8 cellular contexts compared by ENCODE assay signal in genomic region chr1:234212764-234213406, GRCh38.
DNase-seq lines count a peak whose midpoint lies in the region; ATAC-seq and TF ChIP-seq lines count a peak whose summit lies in the region.

No MANE protein-coding gene starts in this region.

- peak overlapping the region; percentile 57 for H2AFZ ChIP-seq in DND-41 (ENCODE audit: low read depth, low read length)
- H2AFZ ChIP-seq in Karpas-422 (ENCODE audit: low read length), result no peak overlapping the region

- peak overlapping the region in 5 of 8 donors; percentile 14 to 76 (median 28) for H3K4me3 Mint-ChIP-seq in naive B cell

- no peak overlapping the region for H3K27ac Mint-ChIP-seq in naive B cell

- H3K4me1 ChIP-seq in DND-41 (ENCODE audit: insufficient read depth, low read length), result peaks cover 53% of the 10 kb centered on the region
- no peaks in the 10 kb centered on the region for H3K4me1 ChIP-seq in Karpas-422 (ENCODE audit: low read length)
- H3K4me1 ChIP-seq in RWPE2 (ENCODE audit: insufficient read depth, poor library complexity, severe bottlenecking), result peaks cover 8% of the 10 kb centered on the region

- H3K27me3 Mint-ChIP-seq in naive B cell, result peaks cover 24 to 46% (median 46%) of the 10 kb centered on the region in 3 donors

- H3K36me3 ChIP-seq in DND-41 (ENCODE audit: insufficient read depth, low read length), result no peaks in the 10 kb centered on the region; the same call in 1 of the 2 replicates
- H3K36me3 ChIP-seq in Karpas-422 (ENCODE audit: insufficient read depth, low read length), result no peaks in the 10 kb centered on the region
- H3K36me3 ChIP-seq in RWPE2 (ENCODE audit: low read depth), result no peaks in the 10 kb centered on the region

- DNase-seq in DND-41 (peak; percentile 76), Karpas-422 (peak; percentile 77), RWPE2 (ENCODE audit: low spot score) (no peak), dermis blood vessel endothelial cell (peak; percentile 37), naive B cell (no peak), foreskin melanocyte (no peak)

- H3K4me3 ChIP-seq in DND-41 (ENCODE audit: low read depth in 1 of 2, low read length in 2 of 2) (peak overlapping the region in 1 of 2 experiments; percentile 73; a peak in 2 of 4 replicates), Karpas-422 (ENCODE audit: low read length) (no peak overlapping the region), RWPE2 (ENCODE audit: severe bottlenecking) (no peak overlapping the region)

- H3K27ac ChIP-seq in DND-41 (ENCODE audit: low read length) (peak overlapping the region; percentile 60), Karpas-422 (ENCODE audit: low read length) (no peak overlapping the region), RWPE2 (ENCODE audit: poor library complexity, severe bottlenecking) (no peak overlapping the region)

- ATAC-seq in DND-41 (ENCODE audit: insufficient read depth, low read depth) (peak; percentile 58), GM21367 (IDR thresholded peaks at IDR 0.05; ENCODE audit: unreplicated experiment) (peak; percentile 46), RWPE2 (ENCODE audit: low read depth) (no peak), naive B cell (ENCODE audit: low read depth in 2 of 2) (peak in 1 of 2 donors; percentile 48), HG03469 (IDR thresholded peaks at IDR 0.05; ENCODE audit: unreplicated experiment) (no peak)

- peaks cover 0 to 8% (median 0%) of the 10 kb centered on the region in 7 donors for H3K9me3 Mint-ChIP-seq in naive B cell

- peaks cover 0 to 12% (median 6%) of the 10 kb centered on the region in 3 donors for H3K4me1 Mint-ChIP-seq in naive B cell

- TF ChIP-seq CTCF in DND-41 (IDR thresholded peaks at IDR 0.05; ENCODE audit: borderline replicate concordance, extremely low read depth, low read length, poor library complexity, severe bottlenecking) (peak; percentile 88), RWPE2 (IDR thresholded peaks at IDR 0.05; ENCODE audit: poor library complexity, severe bottlenecking) (peak; percentile 32)

- H3K9me3 ChIP-seq in DND-41 (ENCODE audit: insufficient read depth, low read length, severe bottlenecking), result peaks cover 3% of the 10 kb centered on the region
- no peaks in the 10 kb centered on the region for H3K9me3 ChIP-seq in Karpas-422 (ENCODE audit: low read length)
- no peaks in the 10 kb centered on the region for H3K9me3 ChIP-seq in RWPE2 (ENCODE audit: severe bottlenecking)

- H3K27me3 ChIP-seq in DND-41 (ENCODE audit: insufficient read depth, low read length, poor library complexity), result peaks cover 7% of the 10 kb centered on the region
- no peaks in the 10 kb centered on the region for H3K27me3 ChIP-seq in Karpas-422 (ENCODE audit: low read length)
- no peaks in the 10 kb centered on the region for H3K27me3 ChIP-seq in RWPE2 (ENCODE audit: insufficient read depth, poor library complexity, severe bottlenecking)

- H3K4me2 ChIP-seq in DND-41 (ENCODE audit: insufficient read depth, low read length), result peak overlapping the region; percentile 89
- H3K4me2 ChIP-seq in Karpas-422 (ENCODE audit: low read depth, low read length, poor library complexity, severe bottlenecking), result no peak overlapping the region

- H3K9ac ChIP-seq in DND-41 (ENCODE audit: low read depth, low read length) (peak overlapping the region; percentile 81), Karpas-422 (ENCODE audit: low read length) (no peak overlapping the region)

- H3K9me2 ChIP-seq in Karpas-422 (replicated peaks; ENCODE audit: insufficient read depth, low read length), result no peaks in the 10 kb centered on the region

- H4K20me1 ChIP-seq in DND-41 (ENCODE audit: insufficient read depth, low read length) (no peaks in the 10 kb centered on the region), Karpas-422 (ENCODE audit: insufficient read depth, low read depth, low read length) (no peaks in the 10 kb centered on the region)

- H3K36me3 Mint-ChIP-seq in naive B cell, result peaks cover 0 to 7% of the 10 kb centered on the region in 2 donors

- peaks cover 30% of the 10 kb centered on the region for H3K79me2 ChIP-seq in DND-41 (ENCODE audit: insufficient read depth, low read length)
- no peaks in the 10 kb centered on the region for H3K79me2 ChIP-seq in Karpas-422 (ENCODE audit: low read length)

Comparison
In these comparisons a context has a peak if more than half of its experiments do, and no peak if none do; other contexts are left out.
1. ATAC-seq: peak in DND-41 (single experiment) and GM21367 (single experiment); none in RWPE2 (single experiment) and HG03469 (single experiment).
2. DNase-seq: peak in DND-41 (single experiment), Karpas-422 (single experiment) and dermis blood vessel endothelial cell (single experiment); none in RWPE2 (single experiment), naive B cell (single experiment) and foreskin melanocyte (single experiment).